In the genomic region with DNA sequence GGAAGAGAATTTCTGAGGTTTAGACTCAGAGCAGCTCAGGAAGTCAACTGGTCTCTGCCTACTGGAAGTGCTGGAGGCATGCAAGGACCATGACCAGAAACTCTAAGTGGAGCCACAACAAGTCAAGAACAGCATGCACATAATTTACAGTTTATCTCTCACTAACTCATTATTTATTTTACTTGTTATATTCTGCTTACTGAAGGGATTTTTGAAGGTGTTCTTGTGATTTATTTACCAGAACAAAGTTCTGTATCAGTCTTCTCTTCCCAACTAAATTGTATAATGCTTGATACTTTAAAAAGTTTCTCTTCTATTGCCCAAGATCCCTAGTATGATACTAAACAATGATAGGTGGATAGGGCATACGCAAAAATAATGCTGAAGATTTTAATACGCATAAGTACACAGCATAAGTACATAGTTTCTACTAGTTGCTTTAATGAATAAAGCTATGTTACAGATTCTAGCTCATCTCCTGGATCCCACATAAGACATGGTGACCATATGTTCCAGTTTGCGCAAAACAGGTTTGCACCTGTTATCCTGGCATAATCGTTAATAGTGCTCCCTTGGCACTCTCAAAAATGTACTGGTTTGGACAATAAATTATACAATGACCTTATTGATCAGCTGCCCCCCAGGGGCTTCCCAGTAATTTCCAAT, we compare ENCODE assay signal across 9 cellular contexts. TPM values are rescaled to one million over a fixed set of nuclear protein-coding genes. Genes with fewer than 3 reads are reported as not detected.
"Had no signal": no experiment of that assay in that cellular context is flagged by ENCODE, and none has a peak within 500 bp of the region (broad histone marks: within the 10 kb centered on the region; RNA-seq: fewer than 3 reads in every experiment).

No MANE protein-coding gene starts in this region.

- H3K9me3 ChIP-seq: left ventricle myocardium inferior, thyroid gland, uterus had no signal

- H3K27me3 ChIP-seq: thyroid gland, uterus had no signal

- H3K4me3 ChIP-seq: left ventricle myocardium inferior, thyroid gland, uterus had no signal

- DNase-seq: cortex of kidney; effector CD8-positive, alpha-beta T cell; left ventricle myocardium inferior; occipital lobe; T1000; thyroid gland; uterus had no signal

- H3K27ac ChIP-seq: left ventricle myocardium inferior, thyroid gland, uterus had no signal

- H3K4me1 ChIP-seq: left ventricle myocardium inferior, thyroid gland, uterus had no signal

- H3K36me3 ChIP-seq: left ventricle myocardium inferior, thyroid gland, uterus had no signal

RNA-seq across cellular contexts. Expression of a gene that starts 11.6 kb away (rescaled TPM):
- polyA plus RNA-seq: keratinocyte had no signal

RNA-seq across cellular contexts. Expression of a gene that starts 51.2 kb away (rescaled TPM):
- total RNA-seq: activated CD8-positive, alpha-beta T cell treated with anti-CD3 and anti-CD28 coated beads for 36 hours; left ventricle myocardium inferior; occipital lobe had no signal
